8 cellular contexts compared by ENCODE assay signal in the genomic region with DNA sequence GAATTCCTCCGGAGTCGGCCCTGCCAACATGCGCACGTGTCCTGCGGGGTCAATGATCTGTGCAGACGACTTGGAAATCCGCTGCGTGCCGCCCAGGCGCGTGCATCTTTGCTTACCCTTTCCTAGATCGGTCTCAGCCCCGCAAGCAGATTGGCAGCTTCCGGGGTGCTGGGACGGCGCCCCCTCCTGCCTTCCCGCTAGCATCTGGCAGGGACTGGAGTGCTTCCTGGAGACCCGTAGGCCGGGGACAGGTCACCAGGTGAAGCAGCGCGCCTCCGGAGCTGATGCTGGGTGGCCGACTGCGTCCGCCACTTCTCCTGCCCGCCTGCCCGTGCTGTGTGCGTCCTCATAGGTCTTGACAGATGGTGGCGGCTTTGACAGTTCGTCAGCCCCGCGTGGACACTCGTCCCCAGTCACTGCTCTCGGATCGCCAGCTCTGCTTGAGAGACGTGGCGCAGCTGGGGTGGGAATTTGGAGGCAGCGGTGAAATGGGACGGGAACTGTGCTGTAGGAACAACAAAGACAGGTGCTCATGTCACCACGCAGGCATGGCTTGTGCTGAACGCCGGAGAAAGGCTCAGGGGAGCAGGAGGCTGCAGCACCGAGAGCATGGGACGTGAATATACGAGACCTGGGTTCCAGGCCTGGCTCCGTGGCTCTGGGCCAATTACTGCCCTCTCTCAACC. TPM values are rescaled to one million over a fixed set of nuclear protein-coding genes. Genes with fewer than 3 reads are reported as not detected.
DNase-seq lines count a peak whose midpoint lies in the region; ATAC-seq, FAIRE-seq and TF ChIP-seq lines count a peak whose summit lies in the region.

No MANE protein-coding gene starts in this region.

- peaks cover 51 to 79% of the 10 kb centered on the region in 2 donors for H3K27me3 Mint-ChIP-seq in stimulated activated naive B cell treated with anti-CD40 and anti-IgM and Interleukin-4, amounts not matched to agents 10 μg/mL and 1 μg/mL and 100 μg/mL, for 72 hours

- H3K36me3 Mint-ChIP-seq in stimulated activated naive B cell treated with anti-CD40 and anti-IgM and Interleukin-4, amounts not matched to agents 10 μg/mL and 1 μg/mL and 100 μg/mL, for 72 hours, result no peaks in the 10 kb centered on the region

- H3K36me3 ChIP-seq in GM23248 (ENCODE audit: low read depth) (no peaks in the 10 kb centered on the region), Loucy (ENCODE audit: insufficient read depth, low read length) (no peaks in the 10 kb centered on the region), K562 (ENCODE audit: control insufficient read depth, insufficient read depth, low read length) (no peaks in the 10 kb centered on the region), kidney (ENCODE audit: control insufficient read depth in 1 of 2, insufficient read depth in 2 of 2, low read length in 2 of 2) (no peaks in the 10 kb centered on the region)

- H3K27ac ChIP-seq in GM23248 (no peak overlapping the region), K562 (ENCODE audit: extremely low read depth, low read depth, low read length) (no peak overlapping the region), kidney (ENCODE audit: low read depth in 2 of 2, low read length in 2 of 2) (no peak overlapping the region)

- WGBS in GM23248 (ENCODE audit: low coverage in 1 of 2, low lambda C conversion rate in 2 of 2, missing lambda C conversion rate in 2 of 2), 2 experiments, result 2 to 3% methylated on average over 45 to 46 of the region's 46 CpGs
- 9% methylated on average over 14 of the region's 46 CpGs for WGBS in K562 (ENCODE audit: insufficient coverage, low coverage, missing lambda C conversion rate)

- no peaks in the 10 kb centered on the region for H3K79me2 ChIP-seq in GM23248 (ENCODE audit: insufficient read depth)
- no peaks in the 10 kb centered on the region for H3K79me2 ChIP-seq in Loucy (ENCODE audit: insufficient read depth, low read length)
- H3K79me2 ChIP-seq in K562 (ENCODE audit: control insufficient read depth, insufficient read depth, low read length), result no peaks in the 10 kb centered on the region

- BruUV-seq in K562 (replicated peaks; lab: Mats Ljungman, UMichigan), result no TSS peak

- intact Hi-C loops in K562 (cut with micrococcal nuclease) (loop anchor here (2.0 to 10.0 kb wide), 5 partner anchors 61 to 731 kb away; no protein-coding TSS in a partner anchor), kidney (cut with DNase I) (loop anchor here (5.0 kb wide), 1 partner anchor 378 kb away; no protein-coding TSS in a partner anchor)

- CTCF ChIA-PET in K562 (lab: Yijun Ruan, JAX; ENCODE audit: low intra/inter-chr PET ratio), result interaction anchor here (0.6 to 3.3 kb wide), 5 partner anchors 9 to 379 kb away, joined by 3 to 32 read pairs (median 4); no protein-coding TSS in a partner anchor

- no peaks in the 10 kb centered on the region for H3K9me1 ChIP-seq in K562 (ENCODE audit: control insufficient read depth, insufficient read depth, low read length)

- H4K20me1 ChIP-seq in GM23248 (ENCODE audit: insufficient read depth), result no peaks in the 10 kb centered on the region
- H4K20me1 ChIP-seq in Loucy (ENCODE audit: insufficient read depth, low read length, poor library complexity, severe bottlenecking), result no peaks in the 10 kb centered on the region
- H4K20me1 ChIP-seq in K562 (replicated peaks; ENCODE audit: control insufficient read depth, insufficient read depth, low read length), result 0 out of 2 replicates have a peak, but pooled peaks cover 5% of the 10 kb centered on the region

- DNase-seq in NCI-H82 (lab: John Stamatoyannopoulos, UW), result peak; percentile 38
- no peak for DNase-seq in NCI-H82 treated with DMSO at 0.1 percent for 48 hours (lab: John Stamatoyannopoulos, UW; ENCODE audit: unreplicated experiment)
- no peak for DNase-seq in GM23248
- DNase-seq in K562 (ENCODE audit: extremely low read depth in 1 of 4, low spot score in 3 of 4), result no peak
- peak; percentile 76 for DNase-seq in kidney
- DNase-seq in stimulated activated naive B cell treated with anti-CD40 and anti-IgM and Interleukin-4, amounts not matched to agents 10 μg/mL and 1 μg/mL and 100 μg/mL, for 72 hours, result no peak
- DNase-seq in NCI-H446 (lab: John Stamatoyannopoulos, UW), result no peak

- H3K9me2 ChIP-seq in GM23248 (ENCODE audit: insufficient read depth), result no peaks in the 10 kb centered on the region
- no peaks in the 10 kb centered on the region for H3K9me2 ChIP-seq in Loucy (replicated peaks; ENCODE audit: low read depth, low read length)

- H3K9me3 Mint-ChIP-seq in stimulated activated naive B cell treated with anti-CD40 and anti-IgM and Interleukin-4, amounts not matched to agents 10 μg/mL and 1 μg/mL and 100 μg/mL, for 72 hours, result peaks cover 0 to 1% of the 10 kb centered on the region in 2 donors

- H3F3A ChIP-seq in GM23248 (ENCODE audit: insufficient read depth) (no peaks in the 10 kb centered on the region), Loucy (ENCODE audit: low read depth) (no peaks in the 10 kb centered on the region)

- POLR2A ChIA-PET in K562 (lab: Yijun Ruan, JAX), result interaction anchor here (0.8 to 1.0 kb wide), 3 partner anchors 9 to 378 kb away, joined by 3 to 5 read pairs (median 3); no protein-coding TSS in a partner anchor

- H2AFZ ChIP-seq in GM23248, result peak overlapping the region; percentile 88
- H2AFZ ChIP-seq in Loucy (ENCODE audit: low read length), result peak overlapping the region; percentile 98; the same call in 1 of the 2 replicates
- peak overlapping the region; percentile 83 for H2AFZ ChIP-seq in K562 (ENCODE audit: low read depth, low read length)

- H3K4me3 ChIP-seq in GM23248, result peak overlapping the region; percentile 66
- no peak overlapping the region for H3K4me3 ChIP-seq in Loucy (ENCODE audit: low read length, poor library complexity, severe bottlenecking)
- H3K4me3 ChIP-seq in K562, result no peak overlapping the region
- H3K4me3 ChIP-seq in kidney (ENCODE audit: low read length in 2 of 2), result peak overlapping the region; percentile 52 to 70

- H3K4me1 ChIP-seq in GM23248 (ENCODE audit: insufficient read depth) (no peaks in the 10 kb centered on the region), Loucy (ENCODE audit: insufficient read depth, low read length, poor library complexity, severe bottlenecking) (peaks cover 7% of the 10 kb centered on the region), K562 (replicated peaks in 1 of 2; ENCODE audit: control insufficient read depth in 2 of 2, insufficient read depth in 2 of 2, low read length in 2 of 2) (peaks cover 8% of the 10 kb centered on the region in 2 experiments; a peak in 3 of 5 replicates), kidney (ENCODE audit: control insufficient read depth in 1 of 2, insufficient read depth in 1 of 2, low read depth in 1 of 2, low read length in 2 of 2) (peaks cover 4 to 9% of the 10 kb centered on the region in 2 donors)

- H3K9ac ChIP-seq in GM23248, result no peak overlapping the region
- H3K9ac ChIP-seq in Loucy (ENCODE audit: low read depth, low read length, poor library complexity, severe bottlenecking), result no peak overlapping the region
- no peak overlapping the region for H3K9ac ChIP-seq in K562 (ENCODE audit: insufficient read depth in 1 of 2, low read depth in 2 of 2, low read length in 2 of 2)
- H3K9ac ChIP-seq in kidney (ENCODE audit: low read length in 2 of 2), result peak overlapping the region in 1 of 2 donors; percentile 41

- ATAC-seq in K562, result peak; percentile 64
- peak; percentile 45 to 57 for ATAC-seq in stimulated activated naive B cell treated with anti-CD40 and anti-IgM and Interleukin-4, amounts not matched to agents 10 μg/mL and 1 μg/mL and 100 μg/mL, for 72 hours (replicated peaks)

- no peak overlapping the region for H3K27ac Mint-ChIP-seq in stimulated activated naive B cell treated with anti-CD40 and anti-IgM and Interleukin-4, amounts not matched to agents 10 μg/mL and 1 μg/mL and 100 μg/mL, for 72 hours

- TF ChIP-seq CTCF in Loucy (conservative IDR thresholded peaks at IDR 0.05; ENCODE audit: low read length) (no peak), K562 (IDR thresholded peaks at IDR 0.05 in 2 of 3, conservative IDR thresholded peaks at IDR 0.05 in 1 of 3; ENCODE audit: insufficient read depth in 2 of 3, low read depth in 1 of 3, low read length in 3 of 3) (0 out of 6 replicates have a peak, but pooled peaks of 1 of the 3 experiments have one; percentile 15), kidney (IDR thresholded peaks at IDR 0.05; ENCODE audit: borderline replicate concordance, extremely low read depth, insufficient read depth) (no peak)

- H3K4me2 ChIP-seq in GM23248 (ENCODE audit: unreplicated experiment) (peak overlapping the region; percentile 98), Loucy (ENCODE audit: low read depth, low read length, poor library complexity, severe bottlenecking) (no peak overlapping the region), K562 (ENCODE audit: insufficient read depth, low read length) (peak overlapping the region; percentile 58)

- H3K27me3 ChIP-seq in GM23248 (replicated peaks; ENCODE audit: insufficient read depth) (peaks cover 42% of the 10 kb centered on the region), Loucy (ENCODE audit: insufficient read depth, low read length, poor library complexity, severe bottlenecking) (no peaks in the 10 kb centered on the region), K562 (ENCODE audit: control insufficient read depth in 2 of 2, insufficient read depth in 2 of 2, low read length in 2 of 2) (peaks cover 0 to 21% of the 10 kb centered on the region in 2 experiments; a peak in 3 of 5 replicates)

- H3K4me3 Mint-ChIP-seq in stimulated activated naive B cell treated with anti-CD40 and anti-IgM and Interleukin-4, amounts not matched to agents 10 μg/mL and 1 μg/mL and 100 μg/mL, for 72 hours, result peak overlapping the region; percentile 79 to 82

- in situ Hi-C loops in GM23248 (cut with MboI) (loop anchor here (5.0 to 10.0 kb wide), 2 partner anchors 383 to 501 kb away; no protein-coding TSS in a partner anchor), K562 (cut with MboI) (loop anchor here (5.0 to 10.0 kb wide), 2 partner anchors 368 to 491 kb away; no protein-coding TSS in a partner anchor)

- FAIRE-seq in K562 (lab: Jason Lieb, UNC) (no peak), kidney (lab: Jason Lieb, UNC) (no peak)

- TF ChIP-seq RAD21 in K562 (CRISPR knock-in tag; conservative IDR thresholded peaks at IDR 0.05 in 1 of 2, IDR thresholded peaks at IDR 0.05 in 1 of 2), result no peak

- no peak for TF ChIP-seq POLR2A in K562 (conservative IDR thresholded peaks at IDR 0.05)

- peaks cover 14 to 19% of the 10 kb centered on the region in 2 donors for H3K4me1 Mint-ChIP-seq in stimulated activated naive B cell treated with anti-CD40 and anti-IgM and Interleukin-4, amounts not matched to agents 10 μg/mL and 1 μg/mL and 100 μg/mL, for 72 hours

- no peaks in the 10 kb centered on the region for H3K9me3 ChIP-seq in GM23248 (ENCODE audit: low read depth)
- no peaks in the 10 kb centered on the region for H3K9me3 ChIP-seq in Loucy (ENCODE audit: insufficient read depth, low read depth, low read length)
- H3K9me3 ChIP-seq in K562 (replicated peaks; ENCODE audit: control insufficient read depth, insufficient read depth, low read depth, low read length), result no peaks in the 10 kb centered on the region
- no peaks in the 10 kb centered on the region for H3K9me3 ChIP-seq in kidney (ENCODE audit: control insufficient read depth in 1 of 2, low read length in 2 of 2)

- no peak for TF ChIP-seq EP300 in K562 (IDR thresholded peaks at IDR 0.05; ENCODE audit: low read length)

RNA-seq across cellular contexts. Expression of a gene that starts 21.9 kb away (rescaled TPM):
- not detected in 2 replicates for total RNA-seq in GM23248 (2014; rRNA removed; shearing (Covaris generic))
- polyA plus RNA-seq in GM23248 (2016; fragmentation: Nextera tagmentation; extraction: Ambion mirVana), result not detected in 2 replicates
- total RNA-seq in K562 (2011; cell fraction: chromatin; rRNA removed; ENCODE audit: low replicate concordance), result not detected in 2 replicates
- not detected in 2 replicates for total RNA-seq in K562 (2011; cell fraction: nucleolus; rRNA removed)
- total RNA-seq in K562 (2011; cell fraction: nucleoplasm; rRNA removed), result not detected in 2 replicates
- total RNA-seq in K562 (2014; rRNA removed), result not detected in 2 replicates
- not detected in 2 replicates for total RNA-seq in K562 (2014; rRNA removed; fragmentation: Illumina TruSeq; extraction: Trizol)
- total RNA-seq in K562 (2015; rRNA removed; fragmentation: Illumina TruSeq; extraction: Trizol), result not detected in 2 replicates
- total RNA-seq in K562 (2021), result not detected in 2 replicates
- not detected in 2 replicates for polyA plus RNA-seq in K562 (2011; rRNA removed)
- not detected in 2 replicates for polyA plus RNA-seq in K562 (2011; cell fraction: cytosol; rRNA removed)
- polyA plus RNA-seq in K562 (2011; cell fraction: nucleus; rRNA removed), result not detected in 2 replicates
- not detected in 2 replicates for polyA plus RNA-seq in K562 (2012)
- polyA plus RNA-seq in K562 (2014; fragmentation: Illumina TruSeq; extraction: Trizol), result not detected in 2 replicates
- polyA plus RNA-seq in K562 (2014; fragmentation: Nextera tagmentation; extraction: Ambion mirVana), result not detected
- polyA plus RNA-seq in K562 (2014; rRNA removed), result not detected in 2 replicates
- polyA minus RNA-seq in K562 (2011; rRNA and poly(A)+ RNA removed), result not detected in 2 replicates
- polyA minus RNA-seq in K562 (2011; cell fraction: cytosol; rRNA and poly(A)+ RNA removed), result not detected in 2 replicates
- not detected in 2 replicates for polyA minus RNA-seq in K562 (2011; cell fraction: nucleus; rRNA and poly(A)+ RNA removed)
- total RNA-seq in kidney, result not detected
- polyA plus RNA-seq in kidney (ENCODE audit: insufficient read depth, low read depth, low replicate concordance), result not detected

RNA-seq across cellular contexts. Expression of a gene that starts 37.3 kb away (rescaled TPM):
- total RNA-seq in GM23248 (2014; rRNA removed; shearing (Covaris generic)), result not detected in 2 replicates
- polyA plus RNA-seq in GM23248 (2016; fragmentation: Nextera tagmentation; extraction: Ambion mirVana), result not detected in 2 replicates
- not detected in 2 replicates for total RNA-seq in K562 (2011; cell fraction: chromatin; rRNA removed; ENCODE audit: low replicate concordance)
- not detected in 2 replicates for total RNA-seq in K562 (2011; cell fraction: nucleolus; rRNA removed)
- total RNA-seq in K562 (2011; cell fraction: nucleoplasm; rRNA removed), result not detected in 2 replicates
- total RNA-seq in K562 (2014; rRNA removed), result not detected in 2 replicates
- total RNA-seq in K562 (2014; rRNA removed; fragmentation: Illumina TruSeq; extraction: Trizol), result not detected in 2 replicates
- total RNA-seq in K562 (2015; rRNA removed; fragmentation: Illumina TruSeq; extraction: Trizol), result not detected in 2 replicates
- total RNA-seq in K562 (2021), result not detected in 2 replicates
- polyA plus RNA-seq in K562 (2011; rRNA removed), result not detected in 2 replicates
- polyA plus RNA-seq in K562 (2011; cell fraction: cytosol; rRNA removed), result not detected in 2 replicates
- not detected in 2 replicates for polyA plus RNA-seq in K562 (2011; cell fraction: nucleus; rRNA removed)
- polyA plus RNA-seq in K562 (2012), result not detected in 2 replicates
- polyA plus RNA-seq in K562 (2014; fragmentation: Illumina TruSeq; extraction: Trizol), result not detected in 2 replicates
- polyA plus RNA-seq in K562 (2014; fragmentation: Nextera tagmentation; extraction: Ambion mirVana), result not detected
- not detected in 2 replicates for polyA plus RNA-seq in K562 (2014; rRNA removed)
- not detected in 2 replicates for polyA minus RNA-seq in K562 (2011; rRNA and poly(A)+ RNA removed)
- not detected in 2 replicates for polyA minus RNA-seq in K562 (2011; cell fraction: cytosol; rRNA and poly(A)+ RNA removed)
- polyA minus RNA-seq in K562 (2011; cell fraction: nucleus; rRNA and poly(A)+ RNA removed), result not detected in 2 replicates
- total RNA-seq in kidney, result not detected
- polyA plus RNA-seq in kidney (ENCODE audit: insufficient read depth, low read depth, low replicate concordance), result not detected

Comparison
In these comparisons a context has a peak if more than half of its experiments do, and no peak if none do; other contexts are left out.
1. DNase-seq: peak in NCI-H82 (single experiment) and kidney (single experiment); none in NCI-H82 treated with DMSO at 0.1 percent for 48 hours (single experiment), GM23248 (single experiment), K562 (0 of 4), stimulated activated naive B cell treated with anti-CD40 and anti-IgM and Interleukin-4, amounts not matched to agents 10 μg/mL and 1 μg/mL and 100 μg/mL, for 72 hours (single experiment) and NCI-H446 (0 of 2).
2. H3K4me3 ChIP-seq: peak in GM23248 (single experiment) and kidney (2 of 2); none in Loucy (single experiment) and K562 (single experiment).
3. Peak in every context shown above with its lines, with median percentiles within 50 percentile points of each other: H2AFZ ChIP-seq.